ENCODE assay signal across 8 cellular contexts in genomic region chr9:33816327-33817252, GRCh38.
DNase-seq lines count a peak whose midpoint lies in the region; ATAC-seq lines count a peak whose summit lies in the region.

Gene UBE2R2 (plus strand): TSS chr9:33817160. CDS start chr9:33817758, 598 bp downstream.

- ATAC-seq in GM19025 (IDR thresholded peaks at IDR 0.05; ENCODE audit: low read depth, unreplicated experiment): peak; percentile 65
- peak; percentile 63 for ATAC-seq in HG03280 (IDR thresholded peaks at IDR 0.05; ENCODE audit: unreplicated experiment)

- peak within 1 kb of the TSS; percentile 99 for H3K27ac ChIP-seq in caudate nucleus (ENCODE audit: low read depth, low read length)

- DNase-seq in AG08396 (ENCODE audit: low spot score) (peak; percentile 99), NCI-H345 treated with DMSO at 0.1 percent for 48 hours (lab: John Stamatoyannopoulos, UW; ENCODE audit: unreplicated experiment) (peak; percentile 59), caudate nucleus (lab: John Stamatoyannopoulos, UW) (peak; percentile 45 to 99 (median 92)), inferior parietal cortex (ENCODE audit: extremely low spot score) (peak; percentile 89)
- peak; percentile 87 to 92 (median 88) for DNase-seq in activated CD4-positive, CD25-positive, alpha-beta regulatory T cell (lab: John Stamatoyannopoulos, UW)
- peak; percentile 86 to 92 for DNase-seq in stimulated activated CD4-positive, alpha-beta T cell treated with anti-CD3 and anti-CD28 coated beads, Interleukin-12 subunit alpha, Interleukin-12 subunit beta, amount 100 ng/mL, for 24 hours (ENCODE audit: low read depth in 2 of 2)

Comparison
In these comparisons a context has a peak if more than half of its experiments do, and no peak if none do; other contexts are left out.
1. Peak in every context shown above with its lines: DNase-seq, ATAC-seq and H3K27ac ChIP-seq.